Comparison of ENCODE assay signal across 8 cellular contexts in the genomic region with DNA sequence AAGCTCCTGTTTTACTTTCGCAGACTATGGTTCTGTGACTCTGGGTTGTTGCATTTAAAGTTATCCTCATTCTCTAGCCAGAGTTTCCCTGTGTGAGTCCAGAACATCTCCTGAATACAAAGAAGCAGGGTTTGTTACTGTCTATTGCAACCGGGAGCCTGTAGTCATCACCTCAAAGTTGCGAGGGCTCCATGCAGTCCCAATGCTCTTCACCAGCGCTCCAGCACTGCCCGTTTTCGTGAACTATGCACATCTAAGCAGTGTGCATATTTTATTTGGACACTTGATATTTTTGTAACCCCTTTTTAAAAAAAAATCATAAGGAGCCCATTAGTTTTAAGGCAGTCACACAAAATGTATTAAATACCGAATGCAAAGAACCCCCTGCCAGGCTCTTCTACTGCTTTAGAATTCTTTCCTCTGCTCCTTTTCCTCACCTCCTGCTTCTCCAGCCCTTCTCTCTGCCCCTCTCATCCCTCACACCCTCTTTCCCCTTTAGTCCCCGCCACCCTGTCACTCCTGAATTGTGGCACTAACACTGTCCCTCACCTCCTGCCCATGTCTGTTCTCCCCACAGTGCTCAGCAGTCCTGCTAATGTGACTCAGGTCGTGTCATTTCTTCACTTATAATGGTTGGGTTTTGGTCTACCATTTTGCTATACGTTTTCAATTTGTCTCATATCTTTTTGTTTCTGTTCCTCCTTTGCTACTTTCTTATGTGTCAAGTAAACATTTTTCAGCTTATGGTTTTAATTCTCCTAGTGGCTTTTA. TPM values are rescaled to one million over a fixed set of nuclear protein-coding genes. Genes with fewer than 3 reads are reported as not detected.
DNase-seq lines count a peak whose midpoint lies in the region; ATAC-seq, FAIRE-seq and TF ChIP-seq lines count a peak whose summit lies in the region.

No MANE protein-coding gene starts in this region.

- no peaks in the 10 kb centered on the region for H3K4me1 Mint-ChIP-seq in glutamatergic neuron (ENCODE audit: low read depth, unreplicated experiment)

- peak; percentile 97 for FAIRE-seq in GM12892 (lab: Jason Lieb, UNC)

- no peaks in the 10 kb centered on the region for H3K36me3 ChIP-seq in smooth muscle cell (ENCODE audit: low read depth)

- no peak overlapping the region for H3K9ac ChIP-seq in smooth muscle cell (ENCODE audit: low read depth)

- H3K9me3 Mint-ChIP-seq in glutamatergic neuron (ENCODE audit: unreplicated experiment) = peaks cover 3% of the 10 kb centered on the region

- peaks cover 4% of the 10 kb centered on the region for H3K4me1 ChIP-seq in smooth muscle cell (ENCODE audit: low read depth)

- H3K4me2 ChIP-seq in smooth muscle cell = peak overlapping the region; percentile 89

- no peaks in the 10 kb centered on the region for H3F3A ChIP-seq in smooth muscle cell (ENCODE audit: low read depth)

- WGBS in smooth muscle cell (ENCODE audit: low lambda C conversion rate) = 64% methylated on average over 9 of the region's 10 CpGs

- H3K27me3 Mint-ChIP-seq in glutamatergic neuron (ENCODE audit: unreplicated experiment) = peaks cover 5% of the 10 kb centered on the region

- H3K27ac ChIP-seq in smooth muscle cell (ENCODE audit: low read depth) = no peak overlapping the region

- no peaks in the 10 kb centered on the region for H3K36me3 Mint-ChIP-seq in glutamatergic neuron (ENCODE audit: unreplicated experiment)

- peaks cover 14% of the 10 kb centered on the region for H4K20me1 ChIP-seq in smooth muscle cell (ENCODE audit: low read depth)

- peak; percentile 31; the same call in 1 of the 2 replicates for TF ChIP-seq POLR2A in GM12892 (IDR thresholded peaks at IDR 0.05; ENCODE audit: low read depth, low read length)

- no peak overlapping the region for H3K27ac Mint-ChIP-seq in glutamatergic neuron (ENCODE audit: unreplicated experiment)

- ATAC-seq in left colon (no peak), omental fat pad (ENCODE audit: low FRiP score) (no peak)

- H3K4me3 Mint-ChIP-seq in glutamatergic neuron (ENCODE audit: unreplicated experiment) = peak overlapping the region; percentile 56

- H3K9me3 ChIP-seq in smooth muscle cell (replicated peaks; ENCODE audit: low read depth) = no peaks in the 10 kb centered on the region

- peak overlapping the region; percentile 90 for H2AFZ ChIP-seq in smooth muscle cell (ENCODE audit: low read depth)

- TF ChIP-seq CTCF in glutamatergic neuron (IDR thresholded peaks at IDR 0.05; ENCODE audit: partially characterized antibody, unreplicated experiment) = no peak
- no peak for TF ChIP-seq CTCF in smooth muscle cell (IDR thresholded peaks at IDR 0.05; ENCODE audit: borderline replicate concordance, insufficient read depth, poor library complexity, severe bottlenecking)
- TF ChIP-seq CTCF in omental fat pad (IDR thresholded peaks at IDR 0.05) = no peak

- DNase-seq in GM12892 (ENCODE audit: insufficient read length) (no peak), glutamatergic neuron (no peak), smooth muscle cell (lab: John Stamatoyannopoulos, UW; ENCODE audit: unreplicated experiment) (no peak), left colon (no peak), cerebellum (ENCODE audit: low spot score) (no peak), omental fat pad (ENCODE audit: low spot score) (no peak), H4 (ENCODE audit: low spot score) (no peak)
- DNase-seq in activated CD4-positive, alpha-beta T cell treated with anti-CD3 and anti-CD28 coated beads, Interleukin-2, amount 50 U/mL, for 1 hour = peak; percentile 39

- H3K27me3 ChIP-seq in smooth muscle cell (ENCODE audit: low read depth) = peaks cover 14% of the 10 kb centered on the region

- H3K4me3 ChIP-seq in smooth muscle cell = no peak overlapping the region

- H3K79me2 ChIP-seq in smooth muscle cell (ENCODE audit: low read depth) = no peaks in the 10 kb centered on the region

- intact Hi-C loops in left colon (cut with DNase I, micrococcal nuclease) = loop anchor here in 1 of 2 donors (10.0 kb wide), 1 partner anchor 82 kb away; a partner anchor contains a TSS

RNA-seq across cellular contexts. Expression of a gene that starts 1.1 kb away (rescaled TPM):
- polyA plus RNA-seq in GM12892 (2012; ENCODE audit: missing spikeins) = 671 TPM
- 13.7 TPM for total RNA-seq in glutamatergic neuron (ENCODE audit: unreplicated experiment)
- total RNA-seq in smooth muscle cell = 209 and 256 TPM in 2 replicates
- polyA plus RNA-seq in smooth muscle cell = 387 and 404 TPM in 2 replicates
- 1,000 to 10,000 TPM; 1,163 to 1,296 TPM for total RNA-seq in left colon
- total RNA-seq in cerebellum = 10.1 TPM
- total RNA-seq in omental fat pad = 100 to 1,000 TPM; 210 to 923 (median 462) TPM
- 804 and 844 TPM in 2 replicates for total RNA-seq in H4 (2014; rRNA removed; shearing (Covaris generic))

Comparison
In these comparisons a context has a peak if more than half of its experiments do, and no peak if none do; other contexts are left out.
1. RNA of a gene that starts 1.1 kb away (total RNA-seq): 1,163 to 1,296 TPM in left colon, 804 to 844 TPM in H4, 210 to 923 TPM in omental fat pad and 209 to 256 TPM in smooth muscle cell; 13.7 TPM in glutamatergic neuron (single experiment) and 10.1 TPM in cerebellum (single experiment); every median in the first group is over 10 times any median in the second.